In the genomic region with DNA sequence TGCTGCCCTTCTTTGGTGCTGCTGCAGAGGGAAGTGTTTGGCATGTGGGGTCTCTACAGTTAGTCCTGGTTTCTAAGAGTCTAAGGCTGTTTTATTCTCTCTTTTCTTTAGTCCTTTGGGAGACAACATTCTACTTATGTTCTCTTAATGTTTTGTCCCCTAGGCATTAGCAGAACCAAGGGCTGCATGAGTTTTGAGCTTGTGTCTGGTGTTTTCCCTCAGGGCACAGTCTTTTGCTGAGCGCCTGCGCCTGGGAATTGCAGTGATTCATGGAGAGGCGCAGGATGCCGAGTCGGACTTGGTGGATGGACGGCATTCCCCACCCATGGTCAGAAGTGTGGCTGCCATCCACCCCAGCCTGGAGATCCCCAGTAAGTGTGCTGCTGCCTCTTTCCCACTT, we compare ENCODE assay signal across 20 cellular contexts. TPM values are rescaled to one million over a fixed set of nuclear protein-coding genes. Genes with fewer than 3 reads are reported as not detected.
"Had no signal": no experiment of that assay in that cellular context is flagged by ENCODE, and none has a peak within 500 bp of the region (broad histone marks: within the 10 kb centered on the region; RNA-seq: fewer than 3 reads in every experiment).

No MANE protein-coding gene starts in this region.

- H3K4me1 ChIP-seq: gastrocnemius medialis, heart right ventricle, left ventricle myocardium inferior, lower lobe of right lung, right atrium auricular region, sigmoid colon, stomach had no signal

- H3K27me3 ChIP-seq: gastrocnemius medialis, heart right ventricle, neutrophil, right atrium auricular region, sigmoid colon, stomach had no signal

- H3K4me3 ChIP-seq: gastrocnemius medialis, heart right ventricle, left ventricle myocardium inferior, lower lobe of right lung, right atrium auricular region, sigmoid colon, skin epidermis, stomach had no signal

- DNase-seq: gastrocnemius medialis; heart right ventricle; left ventricle myocardium inferior; lower lobe of right lung; naive B cell; sigmoid colon; stimulated activated CD4-positive, alpha-beta T cell treated with anti-CD3 and anti-CD28 coated beads, Interleukin-12 subunit alpha, Interleukin-12 subunit beta, amount 100 ng/mL, for 4 hours; stimulated activated naive CD4-positive, alpha-beta T cell; stomach had no signal

- H3K27ac ChIP-seq: gastrocnemius medialis, heart right ventricle, left ventricle myocardium inferior, lower lobe of right lung, neutrophil, right atrium auricular region, sigmoid colon, skin epidermis, stomach had no signal

- H3K27me3 Mint-ChIP-seq: central memory CD8-positive, alpha-beta T cell; memory B cell; naive B cell; type B pancreatic cell had no signal

- H3K4me3 Mint-ChIP-seq: central memory CD8-positive, alpha-beta T cell; memory B cell; naive B cell; nephron; type B pancreatic cell had no signal

- H3K9me3 ChIP-seq: gastrocnemius medialis, heart right ventricle, left ventricle myocardium inferior, lower lobe of right lung, neutrophil, right atrium auricular region, sigmoid colon, stomach had no signal

- H3K27ac Mint-ChIP-seq: memory B cell, nephron, type B pancreatic cell had no signal

- ATAC-seq: gastrocnemius medialis, heart right ventricle, lower lobe of right lung had no signal

- H3K9me3 Mint-ChIP-seq: central memory CD8-positive, alpha-beta T cell; memory B cell; naive B cell; nephron; type B pancreatic cell had no signal

- H3K4me1 Mint-ChIP-seq: memory B cell, nephron had no signal

RNA-seq across cellular contexts. Expression of a gene that starts 41.1 kb away (rescaled TPM):
- total RNA-seq: endothelial cell of umbilical vein, fibroblast of lung, gastrocnemius medialis, left ventricle myocardium inferior, lower lobe of right lung, osteoblast, sigmoid colon, stomach had no signal
- polyA plus RNA-seq: endothelial cell of umbilical vein, fibroblast of lung, keratinocyte had no signal
